ENCODE assay signal across 21 cellular contexts in the genomic region with DNA sequence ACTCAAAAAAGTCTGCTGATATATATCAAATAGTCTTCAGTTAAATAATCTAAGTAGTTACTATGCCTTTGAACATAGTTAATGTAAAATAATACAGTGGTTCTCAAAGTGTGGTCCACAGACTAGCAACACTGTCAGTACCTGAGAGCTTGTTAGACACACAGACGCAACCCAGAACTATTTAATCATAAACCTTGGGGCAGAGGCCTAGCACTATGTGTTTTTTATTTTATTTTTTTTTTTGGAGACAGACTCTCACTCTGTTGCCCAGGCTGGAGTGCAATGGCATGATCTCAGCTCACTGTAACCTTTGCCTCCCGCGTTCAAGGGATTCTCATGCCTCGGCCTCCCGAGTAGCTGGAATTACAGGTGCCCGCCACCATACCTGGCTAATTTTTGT.
"Had no signal": no experiment of that assay in that cellular context is flagged by ENCODE, and none has a peak within 500 bp of the region (broad histone marks: within the 10 kb centered on the region; RNA-seq: fewer than 3 reads in every experiment).

No MANE protein-coding gene starts in this region.

- H3K9me3 ChIP-seq: esophagus muscularis mucosa, gastrocnemius medialis, left ventricle myocardium inferior, lower lobe of right lung, mucosa of descending colon had no signal

- H3K4me1 ChIP-seq: esophagus muscularis mucosa, gastrocnemius medialis, heart right ventricle, left ventricle myocardium inferior, lower lobe of right lung had no signal

- H3K27ac ChIP-seq: coronary artery, dorsolateral prefrontal cortex, esophagus muscularis mucosa, foreskin keratinocyte, gastrocnemius medialis, heart right ventricle, left ventricle myocardium inferior, lower lobe of right lung had no signal

- H3K4me3 ChIP-seq: coronary artery, dorsolateral prefrontal cortex, esophagus muscularis mucosa, gastrocnemius medialis, heart right ventricle, left ventricle myocardium inferior, lower lobe of right lung, mucosa of descending colon had no signal

- H3K27me3 ChIP-seq: dorsolateral prefrontal cortex, esophagus muscularis mucosa, foreskin keratinocyte, gastrocnemius medialis, heart right ventricle had no signal

- FAIRE-seq: colon, endothelial cell of umbilical vein had no signal

- ATAC-seq: foreskin keratinocyte, gastrocnemius medialis, heart right ventricle, left cardiac atrium, lower lobe of right lung, mucosa of descending colon had no signal

- H3K36me3 ChIP-seq: esophagus muscularis mucosa, gastrocnemius medialis, heart right ventricle, left ventricle myocardium inferior, lower lobe of right lung had no signal

- DNase-seq: dermis blood vessel endothelial cell; dorsolateral prefrontal cortex; effector CD4-positive, alpha-beta T cell; effector memory CD4-positive, alpha-beta T cell; foreskin keratinocyte; gastrocnemius medialis; glutamatergic neuron; head of caudate nucleus; heart right ventricle; hippocampal formation; immature natural killer cell; islet precursor cell; left cardiac atrium; left ventricle myocardium inferior; lower lobe of right lung; mesenchymal stem cell; mucosa of descending colon had no signal
